In the genomic region with DNA sequence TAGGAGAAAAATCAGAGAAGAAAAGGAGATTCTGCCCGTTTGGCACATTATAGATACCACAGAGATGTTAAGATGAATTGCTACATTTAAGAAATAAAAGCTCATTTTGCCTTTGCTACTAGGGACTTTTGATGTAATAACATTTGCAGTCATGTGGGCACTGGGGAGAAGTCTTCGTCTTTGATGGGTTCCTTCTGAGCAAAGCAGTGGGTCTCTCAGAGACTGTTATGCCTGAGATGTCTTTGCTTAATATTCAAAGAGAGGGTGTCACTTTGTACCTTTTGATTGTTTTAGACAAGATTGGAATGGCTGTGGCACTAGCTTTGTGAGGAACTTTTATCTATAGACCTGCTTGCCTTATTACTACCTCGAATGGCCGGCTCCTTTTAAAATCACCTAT, we compare ENCODE assay signal across 8 cellular contexts. TPM values are rescaled to one million over a fixed set of nuclear protein-coding genes. Genes with fewer than 3 reads are reported as not detected.
DNase-seq lines count a peak whose midpoint lies in the region; ATAC-seq and TF ChIP-seq lines count a peak whose summit lies in the region.

No MANE protein-coding gene starts in this region.

- TF ChIP-seq CTCF in AG04450 (IDR thresholded peaks at IDR 0.05; ENCODE audit: low read depth, low read length) (no peak), OCI-LY7 (conservative IDR thresholded peaks at IDR 0.05; ENCODE audit: low read length) (no peak), dorsolateral prefrontal cortex (IDR thresholded peaks at IDR 0.05 in 54 of 56, conservative IDR thresholded peaks at IDR 0.05 in 2 of 56; ENCODE audit: low read depth in 1 of 56, partially characterized antibody in 56 of 56) (no peak), GM10266 (IDR thresholded peaks at IDR 0.05; ENCODE audit: control insufficient read depth, insufficient read depth, low read depth, missing control alignments) (no peak)

- POLR2A ChIA-PET in AG04450 (lab: Yijun Ruan, JAX), result no interaction called here
- POLR2A ChIA-PET in OCI-LY7 (lab: Charles Lee), result interaction anchor here (0.6 to 1.2 kb wide), 4 partner anchors 13 to 64 kb away, joined by 3 to 4 read pairs (median 4); no protein-coding TSS in a partner anchor

- H3K9me3 ChIP-seq in AG04450 (ENCODE audit: control insufficient read depth, insufficient read depth, low read length) (no peaks in the 10 kb centered on the region), OCI-LY7 (ENCODE audit: low read length) (no peaks in the 10 kb centered on the region), neuron (ENCODE audit: low read length) (no peaks in the 10 kb centered on the region)

- H3K9me2 ChIP-seq in OCI-LY7 (ENCODE audit: insufficient read depth, low read length), result no peaks in the 10 kb centered on the region

- no peak overlapping the region for H3K4me2 ChIP-seq in OCI-LY7 (ENCODE audit: low read length)

- H3K4me3 ChIP-seq in AG04450 (ENCODE audit: low read depth, low read length) (no peak overlapping the region), OCI-LY7 (ENCODE audit: low read depth, low read length, poor library complexity, severe bottlenecking) (no peak overlapping the region), dorsolateral prefrontal cortex (peak overlapping the region; percentile 31 to 77 (median 63)), neuron (ENCODE audit: low read length) (peak overlapping the region; percentile 9)

- no peak for DNase-seq in AG04450 (ENCODE audit: low read depth, low spot score)
- DNase-seq in OCI-LY7 (ENCODE audit: low spot score), result no peak
- DNase-seq in dorsolateral prefrontal cortex, result no peak
- no peak for DNase-seq in NCI-H146 (lab: John Stamatoyannopoulos, UW)
- DNase-seq in GM10266 (ENCODE audit: extremely low spot score), result no peak

- peaks cover 69% of the 10 kb centered on the region for H3K79me2 ChIP-seq in OCI-LY7 (ENCODE audit: insufficient read depth, low read depth, low read length)

- H3K27me3 ChIP-seq in AG04450 (ENCODE audit: control insufficient read depth, insufficient read depth, low read length) (no peaks in the 10 kb centered on the region), dorsolateral prefrontal cortex (no peaks in the 10 kb centered on the region), neuron (ENCODE audit: insufficient read depth, low read length) (no peaks in the 10 kb centered on the region)

- intact Hi-C loops in OCI-LY7 (cut with micrococcal nuclease; ENCODE audit: unreplicated experiment) (no loop called here), dorsolateral prefrontal cortex (cut with DNase I) (loop anchor here in 1 of 2 donors (10.0 kb wide), 1 partner anchor 148 kb away; no protein-coding TSS in a partner anchor)

- peak overlapping the region; percentile 84 for H3K27ac ChIP-seq in AG04450 (ENCODE audit: low read depth, low read length)
- H3K27ac ChIP-seq in OCI-LY7 (ENCODE audit: low read depth, low read length, poor library complexity, severe bottlenecking), result peak overlapping the region; percentile 18
- H3K27ac ChIP-seq in dorsolateral prefrontal cortex, result peak overlapping the region in 56 of 59 donors; percentile 7 to 94 (median 84)

- CTCF ChIA-PET in AG04450 (lab: Charles Lee) (interaction anchor here (0.7 to 6.7 kb wide), 4 partner anchors 9 to 150 kb away, joined by 3 to 42 read pairs (median 18); no protein-coding TSS in a partner anchor), OCI-LY7 (lab: Charles Lee; ENCODE audit: unreplicated experiment) (no interaction called here)

- H2AFZ ChIP-seq in OCI-LY7 (ENCODE audit: low read length), result no peak overlapping the region
- H2AFZ ChIP-seq in neuron (ENCODE audit: low read depth, low read length), result no peak overlapping the region

- H3K4me1 ChIP-seq in OCI-LY7 (ENCODE audit: insufficient read depth, low read length, poor library complexity, severe bottlenecking) (peaks cover 23% of the 10 kb centered on the region), neuron (ENCODE audit: insufficient read depth, low read length) (peaks cover 51% of the 10 kb centered on the region)

- H3K36me3 ChIP-seq in OCI-LY7 (ENCODE audit: insufficient read depth, low read length), result peaks cover 42% of the 10 kb centered on the region
- H3K36me3 ChIP-seq in neuron (ENCODE audit: insufficient read depth, low read length), result no peaks in the 10 kb centered on the region

- no TSS peak for BruUV-seq in OCI-LY7 (replicated peaks; lab: Mats Ljungman, UMichigan)

- peaks cover 5% of the 10 kb centered on the region for H4K20me1 ChIP-seq in OCI-LY7 (ENCODE audit: insufficient read depth, low read length)

- ATAC-seq in HG02759 (IDR thresholded peaks at IDR 0.05; ENCODE audit: unreplicated experiment) (no peak), HG02870 (IDR thresholded peaks at IDR 0.05; ENCODE audit: unreplicated experiment) (no peak)

RNA-seq across cellular contexts. Expression of a gene that starts 25.0 kb away (rescaled TPM):
- polyA plus RNA-seq in AG04450 (2011; rRNA removed), result 12.0 and 12.6 TPM in 2 replicates
- 20.6 TPM in 2 replicates for polyA minus RNA-seq in AG04450 (2011; rRNA and poly(A)+ RNA removed)
- 21.4 and 23.7 TPM in 2 replicates for total RNA-seq in OCI-LY7 (2014; rRNA removed; shearing (Covaris generic))
- total RNA-seq in OCI-LY7 (2022) (17.6 and 20.2 TPM in 2 replicates), dorsolateral prefrontal cortex (10 to 100 TPM; 17.8 to 66.6 (median 35.3) TPM)

RNA-seq across cellular contexts. Expression of a gene that starts 25.9 kb away (rescaled TPM):
- 7.5 and 8.9 TPM in 2 replicates for polyA plus RNA-seq in AG04450 (2011; rRNA removed)
- 6.9 and 9.8 TPM in 2 replicates for polyA minus RNA-seq in AG04450 (2011; rRNA and poly(A)+ RNA removed)
- total RNA-seq in OCI-LY7 (2014; rRNA removed; shearing (Covaris generic)), result 8.6 TPM in 2 replicates
- total RNA-seq in OCI-LY7 (2022), result 14.8 and 14.9 TPM in 2 replicates
- 10 to 100 TPM in 17 of 120 experiments, 1 to 10 TPM in 103; 3.4 to 14.7 (median 7.2) TPM for total RNA-seq in dorsolateral prefrontal cortex

RNA-seq across cellular contexts. Expression of a gene that starts 34.5 kb away (rescaled TPM):
- polyA plus RNA-seq in AG04450 (2011; rRNA removed), result 56.3 and 75.2 TPM in 2 replicates
- polyA minus RNA-seq in AG04450 (2011; rRNA and poly(A)+ RNA removed), result 50.5 and 68.7 TPM in 2 replicates
- 67.4 and 68.1 TPM in 2 replicates for total RNA-seq in OCI-LY7 (2014; rRNA removed; shearing (Covaris generic))
- total RNA-seq in OCI-LY7 (2022), result 59.2 and 76.3 TPM in 2 replicates
- 100 to 1,000 TPM in 43 of 120 experiments, 10 to 100 TPM in 77; 59.1 to 132 (median 93.5) TPM for total RNA-seq in dorsolateral prefrontal cortex

RNA-seq across cellular contexts. Expression of a gene that starts 56.2 kb away (rescaled TPM):
- polyA plus RNA-seq in AG04450 (2011; rRNA removed), result not detected in 2 replicates
- not detected in 2 replicates for polyA minus RNA-seq in AG04450 (2011; rRNA and poly(A)+ RNA removed)
- total RNA-seq in OCI-LY7 (2014; rRNA removed; shearing (Covaris generic)), result not detected in 2 replicates
- total RNA-seq in OCI-LY7 (2022), result not detected in 2 replicates
- 10 to 100 TPM in 1 of 120 experiments, 1 to 10 TPM in 18, under 1 TPM in 4, not detected in 97; 0.59 to 10.1 (median 1.4) TPM for total RNA-seq in dorsolateral prefrontal cortex

Comparison
In these comparisons a context has a peak if more than half of its experiments do, and no peak if none do; other contexts are left out.
1. H3K27ac ChIP-seq: peak in every context shown above with its lines; median percentile 84 in AG04450; 84 in dorsolateral prefrontal cortex; 18 in OCI-LY7.
2. H3K4me3 ChIP-seq: peak in dorsolateral prefrontal cortex (59 of 59) and neuron (single experiment); none in AG04450 (single experiment) and OCI-LY7 (single experiment).